8 cellular contexts compared by ENCODE assay signal in the genomic region with DNA sequence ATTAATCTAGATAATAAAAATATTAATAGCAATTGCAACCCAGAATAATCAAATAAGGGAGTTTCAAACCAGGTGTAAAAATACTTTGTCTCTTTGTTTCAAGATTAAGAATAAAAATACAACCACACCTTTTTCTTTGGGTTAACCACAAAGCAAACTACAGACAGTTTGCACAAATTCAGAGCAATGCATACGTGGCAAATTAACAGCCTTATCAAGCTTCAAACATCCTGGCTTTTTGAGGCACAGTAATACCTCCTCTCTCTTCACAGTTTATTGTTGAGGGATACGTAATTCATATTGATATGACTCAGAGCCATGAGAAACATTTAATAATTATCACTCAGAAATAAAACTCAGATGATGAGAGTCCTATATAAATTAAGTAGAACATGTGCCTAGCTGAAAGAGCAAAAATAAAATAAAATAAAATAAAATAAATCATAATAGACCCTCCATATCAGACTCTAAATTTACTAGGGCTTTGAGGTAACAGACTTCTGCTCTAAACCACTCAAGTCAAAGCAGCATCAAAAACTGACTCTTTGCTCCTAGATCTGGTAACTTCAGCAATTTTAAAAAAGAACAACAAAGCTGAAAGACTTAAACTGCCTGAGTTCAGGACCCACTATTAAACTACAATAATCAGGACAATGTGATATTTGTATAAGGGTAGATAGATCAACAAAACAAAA. TPM values are rescaled to one million over a fixed set of nuclear protein-coding genes. Genes with fewer than 3 reads are reported as not detected.
DNase-seq lines count a peak whose midpoint lies in the region; ATAC-seq, FAIRE-seq and TF ChIP-seq lines count a peak whose summit lies in the region.

No MANE protein-coding gene starts in this region.

- no peaks in the 10 kb centered on the region for H3K9me3 ChIP-seq in small intestine (ENCODE audit: control insufficient read depth, low read depth)
- H3K9me3 ChIP-seq in endodermal cell (ENCODE audit: control insufficient read depth, low read length), result no peaks in the 10 kb centered on the region

- peak overlapping the region; percentile 97 for H3K27ac Mint-ChIP-seq in T-helper 2 cell treated with Interferon-gamma antibody and Interleukin-4, amounts not matched to agents 5 μg/mL and 100 μg/mL, for 36 hours
- no peak overlapping the region for H3K27ac Mint-ChIP-seq in endodermal cell

- H3K27me3 ChIP-seq in small intestine (ENCODE audit: control insufficient read depth in 2 of 2, insufficient read depth in 2 of 2, low read length in 2 of 2) (no peaks in the 10 kb centered on the region), endodermal cell (ENCODE audit: control insufficient read depth, insufficient read depth, low read length, poor library complexity, severe bottlenecking) (no peaks in the 10 kb centered on the region)

- peaks cover 14% of the 10 kb centered on the region for H3K36me3 Mint-ChIP-seq in activated T-cell treated with anti-CD3 and anti-CD28 coated beads, Interleukin-2, amount 50 U/mL, for 4 hours (ENCODE audit: insufficient read depth)
- H3K36me3 Mint-ChIP-seq in T-helper 2 cell treated with Interferon-gamma antibody and Interleukin-4, amounts not matched to agents 5 μg/mL and 100 μg/mL, for 36 hours (ENCODE audit: low read depth), result peaks cover 44% of the 10 kb centered on the region
- H3K36me3 Mint-ChIP-seq in endodermal cell (ENCODE audit: low read depth), result no peaks in the 10 kb centered on the region

- H3K36me3 ChIP-seq in small intestine (ENCODE audit: control insufficient read depth in 2 of 2, insufficient read depth in 2 of 2, low read length in 2 of 2), result no peaks in the 10 kb centered on the region
- H3K36me3 ChIP-seq in endodermal cell (ENCODE audit: control insufficient read depth, insufficient read depth, low read length), result no peaks in the 10 kb centered on the region

- DNase-seq in activated T-cell treated with anti-CD3 and anti-CD28 coated beads, Interleukin-2, amount 50 U/mL, for 4 hours, result no peak
- no peak for DNase-seq in activated T-cell treated with anti-CD3 and anti-CD28 coated beads, Interleukin-2, amount 50 U/mL, for 48 hours
- peak; percentile 27 for DNase-seq in T-helper 2 cell treated with Interferon-gamma antibody and Interleukin-4, amounts not matched to agents 5 μg/mL and 100 μg/mL, for 36 hours (ENCODE audit: low spot score)
- peak; percentile 54 for DNase-seq in small intestine
- DNase-seq in NCI-H187 treated with DMSO at 0.1 percent for 48 hours (lab: John Stamatoyannopoulos, UW), result no peak
- DNase-seq in activated effector memory CD4-positive, alpha-beta T cell treated with Interleukin-2 at 50 U/mL for 16 hours, result no peak
- DNase-seq in endodermal cell, result no peak

- no peak for TF ChIP-seq CTCF in endodermal cell (conservative IDR thresholded peaks at IDR 0.05)

- no peaks in the 10 kb centered on the region for H3K27me3 Mint-ChIP-seq in activated T-cell treated with anti-CD3 and anti-CD28 coated beads, Interleukin-2, amount 50 U/mL, for 4 hours (ENCODE audit: low read depth)
- no peaks in the 10 kb centered on the region for H3K27me3 Mint-ChIP-seq in T-helper 2 cell treated with Interferon-gamma antibody and Interleukin-4, amounts not matched to agents 5 μg/mL and 100 μg/mL, for 36 hours (ENCODE audit: low read depth)
- no peaks in the 10 kb centered on the region for H3K27me3 Mint-ChIP-seq in endodermal cell (ENCODE audit: insufficient read depth)

- H3K9ac ChIP-seq in endodermal cell (ENCODE audit: extremely low read depth, low read length, poor library complexity, severe bottlenecking), result no peak overlapping the region

- H3K4me3 Mint-ChIP-seq in activated T-cell treated with anti-CD3 and anti-CD28 coated beads, Interleukin-2, amount 50 U/mL, for 4 hours, result peak overlapping the region; percentile 8
- peak overlapping the region; percentile 84 for H3K4me3 Mint-ChIP-seq in T-helper 2 cell treated with Interferon-gamma antibody and Interleukin-4, amounts not matched to agents 5 μg/mL and 100 μg/mL, for 36 hours
- H3K4me3 Mint-ChIP-seq in endodermal cell, result no peak overlapping the region

- no peaks in the 10 kb centered on the region for H3K9me3 Mint-ChIP-seq in activated T-cell treated with anti-CD3 and anti-CD28 coated beads, Interleukin-2, amount 50 U/mL, for 4 hours
- no peaks in the 10 kb centered on the region for H3K9me3 Mint-ChIP-seq in T-helper 2 cell treated with Interferon-gamma antibody and Interleukin-4, amounts not matched to agents 5 μg/mL and 100 μg/mL, for 36 hours
- no peaks in the 10 kb centered on the region for H3K9me3 Mint-ChIP-seq in endodermal cell

- H3K4me1 Mint-ChIP-seq in activated T-cell treated with anti-CD3 and anti-CD28 coated beads, Interleukin-2, amount 50 U/mL, for 4 hours (ENCODE audit: low read depth), result peaks cover 59% of the 10 kb centered on the region
- H3K4me1 Mint-ChIP-seq in T-helper 2 cell treated with Interferon-gamma antibody and Interleukin-4, amounts not matched to agents 5 μg/mL and 100 μg/mL, for 36 hours (ENCODE audit: low read depth), result peaks cover 65% of the 10 kb centered on the region
- H3K4me1 Mint-ChIP-seq in endodermal cell, result peaks cover 18% of the 10 kb centered on the region

- no peak for FAIRE-seq in small intestine (lab: Jason Lieb, UNC)

- H3K4me3 ChIP-seq in small intestine (ENCODE audit: low read depth in 1 of 2, low read length in 2 of 2) (no peak overlapping the region), endodermal cell (ENCODE audit: low read length) (no peak overlapping the region)

- ATAC-seq in activated T-cell treated with anti-CD3 and anti-CD28 coated beads, Interleukin-2, amount 50 U/mL, for 4 hours, result peak; percentile 93 to 96
- peak; percentile 50 for ATAC-seq in HG02870 (IDR thresholded peaks at IDR 0.05; ENCODE audit: unreplicated experiment)

- H3K27ac ChIP-seq in small intestine (ENCODE audit: low read depth in 1 of 2, low read length in 1 of 2) (no peak overlapping the region), endodermal cell (ENCODE audit: low read depth, low read length) (no peak overlapping the region)

- WGBS in small intestine, 3 donors, result 42 to 52% (median 51%) methylated on average over 2 of the region's 2 CpGs
- WGBS in endodermal cell (ENCODE audit: insufficient coverage in 1 of 2, insufficient read length in 1 of 2), 2 experiments, result 88 to 90% methylated on average over 1 to 2 of the region's 2 CpGs

- H3K4me1 ChIP-seq in small intestine (ENCODE audit: control insufficient read depth in 2 of 2, insufficient read depth in 1 of 2, low read depth in 1 of 2, low read length in 1 of 2) (peaks cover 2 to 5% of the 10 kb centered on the region in 2 donors), endodermal cell (ENCODE audit: control insufficient read depth, insufficient read depth, low read length) (no peaks in the 10 kb centered on the region)

RNA-seq across cellular contexts. Expression of gene EDEM3, which starts 11.4 kb away (rescaled TPM):
- total RNA-seq in activated T-cell treated with anti-CD3 and anti-CD28 coated beads, Interleukin-2, amount 50 U/mL, for 4 hours, result 10 to 100 TPM; 18.0 to 20.4 (median 19.1) TPM
- 10 to 100 TPM in 2 of 3 donors, 1 to 10 TPM in 1; 9.7 to 16.8 (median 10.7) TPM for polyA plus RNA-seq in small intestine
- total RNA-seq in endodermal cell, result 10 to 100 TPM; 17.0 to 22.0 TPM
- polyA plus RNA-seq in endodermal cell (2013, experiment 1 of 2), result 13.1 TPM
- polyA plus RNA-seq in endodermal cell (2013, experiment 2 of 2), result 12.6 TPM

Comparison
In these comparisons a context has a peak if more than half of its experiments do, and no peak if none do; other contexts are left out.
1. DNase-seq: peak in T-helper 2 cell treated with Interferon-gamma antibody and Interleukin-4, amounts not matched to agents 5 μg/mL and 100 μg/mL, for 36 hours (single experiment) and small intestine (single experiment); none in activated T-cell treated with anti-CD3 and anti-CD28 coated beads, Interleukin-2, amount 50 U/mL, for 4 hours (single experiment), activated T-cell treated with anti-CD3 and anti-CD28 coated beads, Interleukin-2, amount 50 U/mL, for 48 hours (0 of 2), NCI-H187 treated with DMSO at 0.1 percent for 48 hours (single experiment), activated effector memory CD4-positive, alpha-beta T cell treated with Interleukin-2 at 50 U/mL for 16 hours (single experiment) and endodermal cell (single experiment).